ENCODE assay signal across 8 cellular contexts in the genomic region with DNA sequence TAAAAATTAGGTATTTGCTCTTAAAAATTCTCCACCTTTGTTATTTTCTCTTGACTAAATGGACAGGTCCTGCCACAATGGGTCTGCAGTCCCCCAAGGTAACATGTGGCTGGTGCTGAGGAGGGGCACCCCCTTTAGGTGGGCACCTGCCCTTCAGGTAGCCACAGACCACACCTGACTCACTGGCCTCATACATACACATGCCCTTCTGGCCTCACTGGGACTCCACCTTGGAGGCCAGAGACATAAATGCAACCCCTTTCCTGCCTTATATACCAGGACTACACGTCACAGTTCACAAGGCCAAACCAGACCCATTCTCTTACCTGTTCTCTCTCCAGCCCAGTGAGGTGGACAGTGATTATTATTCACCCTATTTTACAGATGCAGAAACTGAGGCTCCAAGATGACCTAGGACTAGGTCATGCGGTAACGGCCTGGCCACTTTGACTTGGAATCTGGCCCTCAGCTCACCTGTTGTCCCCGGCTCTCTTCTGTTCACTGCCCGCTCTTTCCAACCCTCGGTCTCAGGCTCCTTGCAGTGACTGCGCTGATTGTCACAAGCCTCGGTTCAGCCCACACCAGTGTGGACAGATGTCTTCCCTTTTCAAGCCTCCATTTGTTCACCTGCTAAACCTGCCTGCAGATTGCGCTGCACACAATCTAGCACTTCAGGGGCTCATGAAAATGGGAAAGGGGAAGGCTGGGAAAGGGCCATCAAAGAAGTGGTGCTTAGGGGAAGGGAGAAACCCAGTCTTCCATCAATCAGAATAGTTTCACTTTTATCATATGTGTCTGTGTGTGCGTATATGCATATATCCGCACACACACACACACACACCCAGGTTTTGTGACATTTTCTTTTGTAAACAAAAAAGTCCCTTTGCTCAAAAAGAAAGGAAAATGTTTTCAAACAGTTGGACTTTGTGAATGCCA.
A peak's percentile ranks its signal among the peaks of the same experiment; 100 is the strongest.
DNase-seq lines count a peak whose midpoint lies in the region; ATAC-seq and TF ChIP-seq lines count a peak whose summit lies in the region.
"Had no signal": no experiment of that assay in that cellular context is flagged by ENCODE, and none has a peak within 500 bp of the region (broad histone marks: within the 10 kb centered on the region; RNA-seq: fewer than 3 reads in every experiment).

No MANE protein-coding gene starts in this region.

- WGBS in thyroid gland, 2 donors, result 86 to 88% methylated on average over 11 of the region's 11 CpGs

- peaks cover 9% of the 10 kb centered on the region for H3K9me3 Mint-ChIP-seq in activated CD8-positive, alpha-beta T cell treated with anti-CD3 and anti-CD28 coated beads, Interleukin-2, amount 10 ng/mL, durations not matched to agents 7 days and 5 days (ENCODE audit: insufficient read depth)

- no peak for TF ChIP-seq CTCF in thyroid gland (IDR thresholded peaks at IDR 0.05)

- no peak for DNase-seq in activated CD8-positive, alpha-beta T cell treated with anti-CD3 and anti-CD28 coated beads, Interleukin-2, amount 10 ng/mL, durations not matched to agents 7 days and 5 days
- DNase-seq in globus pallidus (ENCODE audit: low spot score) (no peak), thyroid gland (no peak), NCI-H1092 treated with DMSO at 0.1 percent for 48 hours (lab: John Stamatoyannopoulos, UW) (no peak)

- H3K36me3 ChIP-seq in skeletal muscle satellite cell (ENCODE audit: insufficient read depth, low read length) (no peaks in the 10 kb centered on the region), thyroid gland (no peaks in the 10 kb centered on the region)
- H3K36me3 ChIP-seq: left ventricle myocardium inferior had no signal

- ATAC-seq in GM19395 (IDR thresholded peaks at IDR 0.05; ENCODE audit: unreplicated experiment) (peak; percentile 61), HG03039 (IDR thresholded peaks at IDR 0.05; ENCODE audit: unreplicated experiment) (peak; percentile 31)
- ATAC-seq in activated CD8-positive, alpha-beta T cell treated with anti-CD3 and anti-CD28 coated beads, Interleukin-2, amount 10 ng/mL, durations not matched to agents 7 days and 5 days, result peak; percentile 68

- H3K27me3 Mint-ChIP-seq in activated CD8-positive, alpha-beta T cell treated with anti-CD3 and anti-CD28 coated beads, Interleukin-2, amount 10 ng/mL, durations not matched to agents 7 days and 5 days (ENCODE audit: low read depth), result no peaks in the 10 kb centered on the region

- peak overlapping the region; percentile 97 for H3K27ac Mint-ChIP-seq in activated CD8-positive, alpha-beta T cell treated with anti-CD3 and anti-CD28 coated beads, Interleukin-2, amount 10 ng/mL, durations not matched to agents 7 days and 5 days

- H3K27me3 ChIP-seq in skeletal muscle satellite cell (ENCODE audit: control insufficient read depth, insufficient read depth, low read length) (no peaks in the 10 kb centered on the region), thyroid gland (no peaks in the 10 kb centered on the region)

- peaks cover 44% of the 10 kb centered on the region for H3K4me1 Mint-ChIP-seq in activated CD8-positive, alpha-beta T cell treated with anti-CD3 and anti-CD28 coated beads, Interleukin-2, amount 10 ng/mL, durations not matched to agents 7 days and 5 days (ENCODE audit: low read depth)

- H3K4me2 ChIP-seq in skeletal muscle satellite cell (ENCODE audit: low read length), result peak overlapping the region; percentile 47

- POLR2A ChIA-PET in activated CD8-positive, alpha-beta T cell treated with anti-CD3 and anti-CD28 coated beads, Interleukin-2, amount 10 ng/mL, durations not matched to agents 7 days and 5 days (lab: Charles Lee), result no interaction called here

- peak overlapping the region; percentile 63 for H3K4me3 Mint-ChIP-seq in activated CD8-positive, alpha-beta T cell treated with anti-CD3 and anti-CD28 coated beads, Interleukin-2, amount 10 ng/mL, durations not matched to agents 7 days and 5 days

- peaks cover 4% of the 10 kb centered on the region for H3K36me3 Mint-ChIP-seq in activated CD8-positive, alpha-beta T cell treated with anti-CD3 and anti-CD28 coated beads, Interleukin-2, amount 10 ng/mL, durations not matched to agents 7 days and 5 days (ENCODE audit: low read depth)

- peak overlapping the region; percentile 36 for H3K9ac ChIP-seq in skeletal muscle satellite cell (ENCODE audit: low read depth, low read length)

- CTCF ChIA-PET in activated CD8-positive, alpha-beta T cell treated with anti-CD3 and anti-CD28 coated beads, Interleukin-2, amount 10 ng/mL, durations not matched to agents 7 days and 5 days (lab: Charles Lee), result interaction anchor here (0.6 to 2.2 kb wide), 4 partner anchors 8 to 734 kb away, joined by 4 to 9 read pairs (median 5); no protein-coding TSS in a partner anchor

- H3K9me3 ChIP-seq in skeletal muscle satellite cell (replicated peaks; ENCODE audit: low read length) (no peaks in the 10 kb centered on the region), thyroid gland (no peaks in the 10 kb centered on the region)

- intact Hi-C loops in thyroid gland (cut with DNase I), result no loop called here

- H3K4me1 ChIP-seq in skeletal muscle satellite cell (ENCODE audit: control insufficient read depth, insufficient read depth, low read length), result peaks cover 19% of the 10 kb centered on the region
- peaks cover 0 to 4% of the 10 kb centered on the region in 2 donors for H3K4me1 ChIP-seq in thyroid gland

- TF ChIP-seq POLR2A in thyroid gland (IDR thresholded peaks at IDR 0.05), result no peak

- H3K27ac ChIP-seq in thyroid gland, result no peak overlapping the region
- H3K27ac ChIP-seq: left ventricle myocardium inferior had no signal

- H3K4me3 ChIP-seq in skeletal muscle satellite cell (ENCODE audit: low read length) (no peak overlapping the region), thyroid gland (replicated peaks in 1 of 3) (no peak overlapping the region)
- H3K4me3 ChIP-seq: left ventricle myocardium inferior had no signal
